ENCODE assay signal across 19 cellular contexts in genomic region chr7:112064627-112065385, GRCh38.
DNase-seq lines count a peak whose midpoint lies in the region; ATAC-seq and TF ChIP-seq lines count a peak whose summit lies in the region.
"Had no signal": no experiment of that assay in that cellular context is flagged by ENCODE, and none has a peak within 500 bp of the region (broad histone marks: within the 10 kb centered on the region; RNA-seq: fewer than 3 reads in every experiment).

No MANE protein-coding gene starts in this region.

- H2BK120ac ChIP-seq in mesenchymal stem cell (ENCODE audit: low read depth, low read length), result no peak overlapping the region

- H2AFZ ChIP-seq in mesenchymal stem cell (ENCODE audit: low read depth, low read length), result no peak overlapping the region

- WGBS in mesenchymal stem cell, result 97% methylated on average over 4 of the region's 5 CpGs

- no peak overlapping the region for H3K23ac ChIP-seq in mesenchymal stem cell (ENCODE audit: low read length in 2 of 2)

- H3K4me2 ChIP-seq in mesenchymal stem cell (ENCODE audit: low read length, poor library complexity, severe bottlenecking), result no peak overlapping the region

- no peak overlapping the region for H2BK15ac ChIP-seq in mesenchymal stem cell (ENCODE audit: low read depth, poor library complexity, severe bottlenecking)

- H3K36me3 ChIP-seq in mesenchymal stem cell (ENCODE audit: control insufficient read depth in 1 of 2, insufficient read depth in 2 of 2, low read depth in 1 of 2, low read length in 2 of 2) (no peaks in the 10 kb centered on the region), lower lobe of right lung (no peaks in the 10 kb centered on the region)

- H4K8ac ChIP-seq in mesenchymal stem cell (ENCODE audit: low read length), result no peak overlapping the region

- H3K18ac ChIP-seq in mesenchymal stem cell (ENCODE audit: low read depth in 1 of 2, low read length in 2 of 2), result no peak overlapping the region

- no peak overlapping the region for H2BK12ac ChIP-seq in mesenchymal stem cell (ENCODE audit: low read length in 2 of 2)

- H4K91ac ChIP-seq in mesenchymal stem cell (ENCODE audit: low read length), result no peak overlapping the region

- H3K9ac ChIP-seq in mesenchymal stem cell (ENCODE audit: low read length), result no peak overlapping the region

- no peak overlapping the region for H3K4me3 ChIP-seq in epithelial cell of esophagus (ENCODE audit: low read length)
- no peak overlapping the region for H3K4me3 ChIP-seq in mesenchymal stem cell (ENCODE audit: insufficient read depth in 1 of 2, low read depth in 1 of 2, low read length in 2 of 2)
- no peak overlapping the region for H3K4me3 ChIP-seq in lower lobe of right lung
- H3K4me3 ChIP-seq: SK-N-MC had no signal

- TF ChIP-seq CTCF in epithelial cell of esophagus (IDR thresholded peaks at IDR 0.05; ENCODE audit: insufficient read depth, low read depth, low read length, missing control alignments) (no peak), lower lobe of right lung (IDR thresholded peaks at IDR 0.05) (no peak)

- peak; percentile 27 for DNase-seq in NCI-H69 (lab: John Stamatoyannopoulos, UW)
- peak; percentile 25 for DNase-seq in epithelial cell of esophagus (ENCODE audit: low read depth)
- DNase-seq in mesenchymal stem cell, result no peak
- no peak for DNase-seq in lower lobe of right lung
- DNase-seq in hypothalamus (lab: John Stamatoyannopoulos, UW), result no peak
- DNase-seq: CD4-positive, CD25-positive, alpha-beta regulatory T cell; EL; HFFc6; Kasumi-1; NCI-H1694; NCI-H2081; NCI-H2171 treated with DMSO at 0.1 percent for 48 hours; NCI-H526; PC-3; RPMI8226; SHP77 had no signal

- no peaks in the 10 kb centered on the region for H3K9me3 ChIP-seq in mesenchymal stem cell (ENCODE audit: control insufficient read depth, low read length)
- no peaks in the 10 kb centered on the region for H3K9me3 ChIP-seq in lower lobe of right lung

- no peak overlapping the region for H3K14ac ChIP-seq in mesenchymal stem cell (ENCODE audit: low read length in 2 of 2)

- peaks cover 8% of the 10 kb centered on the region for H3K4me1 ChIP-seq in mesenchymal stem cell (ENCODE audit: control insufficient read depth, insufficient read depth, low read depth, low read length)
- peaks cover 16% of the 10 kb centered on the region for H3K4me1 ChIP-seq in lower lobe of right lung

- H2AK5ac ChIP-seq in mesenchymal stem cell (ENCODE audit: low read length, severe bottlenecking), result peak overlapping the region; percentile 79

- H3K27ac ChIP-seq in mesenchymal stem cell (ENCODE audit: low read length, poor library complexity, severe bottlenecking) (peak overlapping the region; percentile 66), lower lobe of right lung (no peak overlapping the region)
- H3K27ac ChIP-seq: SK-N-MC had no signal

- intact Hi-C loops in lower lobe of right lung (cut with DNase I), result no loop called here

- ATAC-seq in HG03354 (IDR thresholded peaks at IDR 0.05; ENCODE audit: poor library complexity, severe bottlenecking, unreplicated experiment) (no peak), lower lobe of right lung (no peak), GM18909 (IDR thresholded peaks at IDR 0.05; ENCODE audit: poor library complexity, unreplicated experiment) (no peak)
- ATAC-seq: PC-3 had no signal

- H3K4ac ChIP-seq in mesenchymal stem cell (ENCODE audit: low read depth in 1 of 2, low read length in 2 of 2), result no peak overlapping the region

- H2BK5ac ChIP-seq in mesenchymal stem cell (ENCODE audit: low read depth, low read length, poor library complexity, severe bottlenecking), result no peak overlapping the region

- H3K27me3 ChIP-seq in mesenchymal stem cell (ENCODE audit: control insufficient read depth in 1 of 2, insufficient read depth in 1 of 2, low read length in 2 of 2), result no peaks in the 10 kb centered on the region
- no peaks in the 10 kb centered on the region for H3K27me3 ChIP-seq in lower lobe of right lung (ENCODE audit: low read depth)

- H3K79me1 ChIP-seq in mesenchymal stem cell (replicated peaks; ENCODE audit: low read length, poor library complexity, severe bottlenecking), result peaks cover 15% of the 10 kb centered on the region

Comparison
In these comparisons a context has a peak if more than half of its experiments do, and no peak if none do; other contexts are left out.
1. DNase-seq: peak in NCI-H69 (single experiment) and epithelial cell of esophagus (single experiment); none in mesenchymal stem cell (single experiment), lower lobe of right lung (single experiment) and hypothalamus (0 of 51).